Comparison of ENCODE assay signal across 17 cellular contexts in the genomic region with DNA sequence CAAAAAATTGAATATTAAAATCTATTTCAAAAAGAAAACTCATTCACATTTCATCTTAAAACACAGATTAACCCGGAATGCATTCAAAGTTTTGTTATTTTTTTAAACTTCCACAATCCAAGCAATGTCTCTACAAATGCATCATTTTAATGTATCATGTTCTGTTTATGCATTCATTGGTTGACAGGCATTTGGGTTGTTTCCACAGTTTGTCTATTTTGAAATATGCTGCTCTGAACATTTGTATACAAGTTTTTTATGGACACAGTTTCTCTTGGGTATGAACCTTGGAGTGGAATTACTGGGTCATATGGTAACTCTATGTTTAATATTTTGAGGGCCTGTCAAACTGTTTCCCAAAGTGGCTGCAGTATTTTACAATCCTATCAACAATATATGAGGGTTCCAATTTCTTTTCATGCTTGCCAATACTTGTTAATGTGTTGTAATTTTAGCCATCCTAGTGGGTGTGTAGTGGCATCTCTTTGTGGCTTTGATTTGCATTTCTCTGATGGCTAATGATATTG. TPM values are rescaled to one million over a fixed set of nuclear protein-coding genes. Genes with fewer than 3 reads are reported as not detected.
DNase-seq lines count a peak whose midpoint lies in the region; ATAC-seq, FAIRE-seq and TF ChIP-seq lines count a peak whose summit lies in the region.
"Had no signal": no experiment of that assay in that cellular context is flagged by ENCODE, and none has a peak within 500 bp of the region (broad histone marks: within the 10 kb centered on the region; RNA-seq: fewer than 3 reads in every experiment).

No MANE protein-coding gene starts in this region.

- no peaks in the 10 kb centered on the region for H3K9me3 Mint-ChIP-seq in MCF 10A (ENCODE audit: unreplicated experiment)

- CTCF ChIA-PET in mammary epithelial cell (lab: Charles Lee; ENCODE audit: low non-redundant PET) = no interaction called here
- CTCF ChIA-PET in MCF 10A (lab: Yijun Ruan, JAX) = interaction anchor here (1.0 kb wide), 1 partner anchor 10 kb away, joined by 4 read pairs; no protein-coding TSS in a partner anchor

- no peak overlapping the region for H3K4me2 ChIP-seq in mammary epithelial cell (ENCODE audit: insufficient read depth, low read depth, low read length)
- H3K4me2 ChIP-seq: BLaER1 had no signal

- dilution Hi-C loops in mammary epithelial cell (cut with HindIII; ENCODE audit: low sequenced_read_pairs) = no loop called here

- no peaks in the 10 kb centered on the region for H3K27me3 Mint-ChIP-seq in MCF 10A (ENCODE audit: insufficient read depth, unreplicated experiment)

- FAIRE-seq in bronchial epithelial cell (lab: Jason Lieb, UNC) = no peak
- FAIRE-seq: GM12878, GM18507, K562 had no signal

- H3K4me1 ChIP-seq in mammary epithelial cell (ENCODE audit: insufficient read depth, low read length) = no peaks in the 10 kb centered on the region
- H3K4me1 ChIP-seq: BLaER1, Caco-2 had no signal

- no peaks in the 10 kb centered on the region for H4K20me1 ChIP-seq in mammary epithelial cell (ENCODE audit: insufficient read depth, low read length)
- H4K20me1 ChIP-seq: BLaER1 had no signal

- no peak overlapping the region for H3K9ac ChIP-seq in mammary epithelial cell (ENCODE audit: insufficient read depth, low read length)
- H3K9ac ChIP-seq: BLaER1 had no signal

- H2AFZ ChIP-seq in mammary epithelial cell (ENCODE audit: low read depth, low read length) = no peak overlapping the region

- H3K4me3 ChIP-seq in mammary epithelial cell (replicated peaks in 1 of 3; ENCODE audit: insufficient read depth in 1 of 3, low read depth in 2 of 3, low read length in 3 of 3) (no peak overlapping the region), bronchial epithelial cell (ENCODE audit: low read depth, low read length) (no peak overlapping the region), fibroblast of villous mesenchyme (ENCODE audit: low read depth, low read length) (no peak overlapping the region)
- H3K4me3 ChIP-seq: BLaER1, GM12878, HAP-1, K562 had no signal

- no peaks in the 10 kb centered on the region for H3K36me3 Mint-ChIP-seq in MCF 10A (ENCODE audit: insufficient read depth, unreplicated experiment)
- H3K36me3 Mint-ChIP-seq: CD8-positive, alpha-beta memory T cell had no signal

- 54% methylated on average over 1 of the region's 1 CpG for WGBS in mammary epithelial cell (ENCODE audit: low coverage, missing lambda C conversion rate)

- H3K4me1 Mint-ChIP-seq in MCF 10A (ENCODE audit: insufficient read depth, unreplicated experiment) = no peaks in the 10 kb centered on the region
- H3K4me1 Mint-ChIP-seq: CD8-positive, alpha-beta memory T cell had no signal

- no peak for ATAC-seq in GM18909 (IDR thresholded peaks at IDR 0.05; ENCODE audit: poor library complexity, unreplicated experiment)
- ATAC-seq: GM12878, K562 had no signal

- in situ Hi-C loops in mammary epithelial cell (cut with MboI; ENCODE audit: low sequenced_read_pairs in 2 of 2) = no loop called here

- H3K36me3 ChIP-seq in mammary epithelial cell (ENCODE audit: insufficient read depth, low read length) = peaks cover 1% of the 10 kb centered on the region
- H3K36me3 ChIP-seq in bronchial epithelial cell (ENCODE audit: control insufficient read depth, insufficient read depth, low read length) = no peaks in the 10 kb centered on the region
- H3K36me3 ChIP-seq: BLaER1, HAP-1 had no signal

- H3K27me3 ChIP-seq in mammary epithelial cell (ENCODE audit: insufficient read depth, low read length) (no peaks in the 10 kb centered on the region), bronchial epithelial cell (ENCODE audit: control insufficient read depth, insufficient read depth, low read length) (no peaks in the 10 kb centered on the region)
- H3K27me3 ChIP-seq: BLaER1 had no signal

- no peaks in the 10 kb centered on the region for H3K9me3 ChIP-seq in mammary epithelial cell (replicated peaks; ENCODE audit: insufficient read depth, low read length)
- H3K9me3 ChIP-seq: BLaER1, Caco-2, HAP-1 had no signal

- no peak overlapping the region for H3K4me3 Mint-ChIP-seq in MCF 10A (ENCODE audit: unreplicated experiment)
- H3K4me3 Mint-ChIP-seq: CD8-positive, alpha-beta memory T cell had no signal

- intact Hi-C loops in mammary epithelial cell (cut with micrococcal nuclease) = no loop called here
- intact Hi-C loops in MCF 10A (cut with micrococcal nuclease) = no loop called here
- intact Hi-C loops in posterior cingulate gyrus (cut with DNase I) = no loop called here

- peaks cover 7% of the 10 kb centered on the region for H3K79me2 ChIP-seq in mammary epithelial cell (ENCODE audit: insufficient read depth, low read length)

- H3K27ac ChIP-seq in mammary epithelial cell (ENCODE audit: insufficient read depth, low read depth, low read length) = no peak overlapping the region
- H3K27ac ChIP-seq: BLaER1, HL-60 had no signal

- BruUV-seq in mammary epithelial cell (replicated peaks; lab: Mats Ljungman, UMichigan) (no TSS peak), MCF 10A (replicated peaks; lab: Mats Ljungman, UMichigan) (no TSS peak)

- DNase-seq in mammary epithelial cell = peak; percentile 16
- DNase-seq in MCF 10A (ENCODE audit: unreplicated experiment) = no peak
- peak; percentile 32 for DNase-seq in bronchial epithelial cell (ENCODE audit: low read depth)
- peak; percentile 54 for DNase-seq in fibroblast of villous mesenchyme (ENCODE audit: low read depth)
- DNase-seq in DMS53 (lab: John Stamatoyannopoulos, UW) = no peak
- no peak for DNase-seq in posterior cingulate gyrus
- DNase-seq: 8988T; AML-193; Caco-2; CD8-positive, alpha-beta memory T cell had no signal

- POLR2A ChIA-PET in MCF 10A (lab: Yijun Ruan, JAX) = no interaction called here

- TF ChIP-seq CTCF in mammary epithelial cell (conservative IDR thresholded peaks at IDR 0.05 in 1 of 2, IDR thresholded peaks at IDR 0.05 in 1 of 2; ENCODE audit: extremely low read depth in 1 of 2, insufficient read depth in 1 of 2, low read depth in 1 of 2, low read length in 2 of 2) (no peak), MCF 10A (IDR thresholded peaks at IDR 0.05; ENCODE audit: unreplicated experiment) (no peak), bronchial epithelial cell (IDR thresholded peaks at IDR 0.05; ENCODE audit: insufficient read depth, low read length, severe bottlenecking) (no peak), fibroblast of villous mesenchyme (IDR thresholded peaks at IDR 0.05; ENCODE audit: insufficient read depth, low read depth, low read length) (no peak)

- H3K27ac Mint-ChIP-seq in MCF 10A (ENCODE audit: low read depth, unreplicated experiment) = no peak overlapping the region
- H3K27ac Mint-ChIP-seq: CD8-positive, alpha-beta memory T cell had no signal

RNA-seq across cellular contexts. Expression of a gene that starts 57.4 kb away (rescaled TPM):
- total RNA-seq in mammary epithelial cell = 10 to 100 TPM; 17.3 to 49.7 TPM
- 11.0 TPM for polyA plus RNA-seq in mammary epithelial cell
- 0.72 TPM for polyA minus RNA-seq in mammary epithelial cell
- total RNA-seq in MCF 10A (2022) = 4.2 and 9.3 TPM in 2 replicates
- total RNA-seq in bronchial epithelial cell = 30.0 and 39.2 TPM in 2 replicates
- total RNA-seq in fibroblast of villous mesenchyme = 53.1 and 118 TPM in 2 replicates
- total RNA-seq: CD8-positive, alpha-beta memory T cell had no signal
- polyA plus RNA-seq: CD8-positive, alpha-beta memory T cell had no signal

Comparison
In these comparisons a context has a peak if more than half of its experiments do, and no peak if none do; other contexts are left out.
1. DNase-seq: peak in mammary epithelial cell (single experiment), bronchial epithelial cell (single experiment) and fibroblast of villous mesenchyme (single experiment); none in MCF 10A (single experiment), DMS53 (single experiment) and posterior cingulate gyrus (0 of 10).